Comparison of ENCODE assay signal across 8 cellular contexts in the genomic region with DNA sequence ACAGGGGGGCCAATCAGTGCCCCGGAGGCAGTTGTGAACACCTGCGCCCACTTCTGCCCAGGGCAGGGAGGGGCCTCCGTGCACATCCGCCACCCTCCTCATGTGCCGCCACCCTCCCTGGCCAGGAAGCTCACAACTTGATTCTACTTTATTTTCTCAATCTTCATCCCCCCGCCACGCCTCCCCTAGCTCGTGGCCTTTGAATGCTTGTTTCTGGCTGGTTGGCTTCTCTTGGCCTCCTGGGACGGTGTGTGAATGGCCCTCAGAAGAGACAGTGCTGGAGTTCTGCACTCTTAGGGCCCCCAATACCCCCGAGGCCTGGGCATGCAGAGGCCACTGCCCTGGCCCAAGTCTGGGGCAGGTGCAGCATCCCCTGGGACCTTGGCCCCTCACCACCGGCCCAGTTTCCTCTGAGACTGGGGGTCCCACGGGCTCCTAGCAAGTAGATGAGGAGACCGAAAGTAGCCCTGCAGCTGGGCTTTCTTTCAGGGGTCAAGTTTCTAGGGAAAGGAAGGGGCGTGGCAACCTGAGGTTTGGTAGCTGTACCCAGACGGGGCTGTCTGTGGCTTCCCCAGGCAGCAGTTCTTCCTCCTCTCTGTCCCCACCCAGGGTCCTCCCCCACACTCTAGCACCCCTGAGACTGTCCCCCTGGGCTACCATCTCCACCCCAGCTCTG. TPM values are rescaled to one million over a fixed set of nuclear protein-coding genes. Genes with fewer than 3 reads are reported as not detected.
DNase-seq lines count a peak whose midpoint lies in the region; ATAC-seq and TF ChIP-seq lines count a peak whose summit lies in the region.

No MANE protein-coding gene starts in this region.

- TF ChIP-seq CTCF in AG09309 (IDR thresholded peaks at IDR 0.05; ENCODE audit: control insufficient read depth, insufficient read depth, low read depth, low read length, missing control alignments) (no peak), left ventricle myocardium inferior (IDR thresholded peaks at IDR 0.05; ENCODE audit: borderline replicate concordance) (no peak)

- H3K4me1 ChIP-seq in left ventricle myocardium inferior, result peaks cover 37% of the 10 kb centered on the region

- H3K27ac Mint-ChIP-seq in stimulated activated naive CD8-positive, alpha-beta T cell treated with anti-CD3 and anti-CD28 coated beads, Interleukin-15, amount 100 ng/mL, for 72 hours, result peak overlapping the region in 1 of 2 donors; percentile 61

- intact Hi-C loops in left ventricle myocardium inferior (cut with micrococcal nuclease), result no loop called here

- H3K9me3 ChIP-seq in left ventricle myocardium inferior (replicated peaks), result no peaks in the 10 kb centered on the region

- peak overlapping the region; percentile 96 to 98 for H3K4me3 Mint-ChIP-seq in stimulated activated naive CD8-positive, alpha-beta T cell treated with anti-CD3 and anti-CD28 coated beads, Interleukin-15, amount 100 ng/mL, for 72 hours

- H3K27me3 ChIP-seq in left ventricle myocardium inferior (ENCODE audit: low read depth), result no peaks in the 10 kb centered on the region

- H3K4me3 ChIP-seq in AG09309 (ENCODE audit: control insufficient read depth, low read depth, low read length) (peak overlapping the region; percentile 89), left ventricle myocardium inferior (peak overlapping the region; percentile 90)

- H3K9me3 Mint-ChIP-seq in stimulated activated naive CD8-positive, alpha-beta T cell treated with anti-CD3 and anti-CD28 coated beads, Interleukin-15, amount 100 ng/mL, for 72 hours, result no peaks in the 10 kb centered on the region

- peak overlapping the region; percentile 85 for H3K27ac ChIP-seq in left ventricle myocardium inferior (replicated peaks)

- H3K27me3 Mint-ChIP-seq in stimulated activated naive CD8-positive, alpha-beta T cell treated with anti-CD3 and anti-CD28 coated beads, Interleukin-15, amount 100 ng/mL, for 72 hours, result peaks cover 16% of the 10 kb centered on the region

- H3K4me1 Mint-ChIP-seq in stimulated activated naive CD8-positive, alpha-beta T cell treated with anti-CD3 and anti-CD28 coated beads, Interleukin-15, amount 100 ng/mL, for 72 hours, result peaks cover 76% of the 10 kb centered on the region

- H3K36me3 ChIP-seq in left ventricle myocardium inferior, result peaks cover 7% of the 10 kb centered on the region

- DNase-seq in AG09309 (ENCODE audit: low read depth) (no peak), left ventricle myocardium inferior (no peak), cerebellum (ENCODE audit: low spot score) (no peak), NCI-H2107 treated with DMSO at 0.1 percent for 48 hours (lab: John Stamatoyannopoulos, UW; ENCODE audit: unreplicated experiment) (no peak)
- peak; percentile 56 to 65 for DNase-seq in activated CD4-positive, alpha-beta T cell treated with anti-CD3 and anti-CD28 coated beads, Interleukin-2, amount 50 U/mL, for 48 hours
- DNase-seq in stimulated activated naive CD8-positive, alpha-beta T cell treated with anti-CD3 and anti-CD28 coated beads, Interleukin-15, amount 100 ng/mL, for 72 hours, result peak in 1 of 2 donors; percentile 73

- ATAC-seq in HG03175 (IDR thresholded peaks at IDR 0.05; ENCODE audit: unreplicated experiment), result peak; percentile 32
- peak; percentile 69 for ATAC-seq in stimulated activated naive CD8-positive, alpha-beta T cell treated with anti-CD3 and anti-CD28 coated beads, Interleukin-15, amount 100 ng/mL, for 72 hours
- no peak for ATAC-seq in GM21381 (IDR thresholded peaks at IDR 0.05; ENCODE audit: unreplicated experiment)

RNA-seq across cellular contexts. Expression of a gene that starts 1.3 kb away (rescaled TPM):
- 6.1 TPM for total RNA-seq in left ventricle myocardium inferior
- 8.4 TPM for total RNA-seq in cerebellum

RNA-seq across cellular contexts. Expression of a gene that starts 1.9 kb away (rescaled TPM):
- 0.52 TPM for total RNA-seq in left ventricle myocardium inferior
- total RNA-seq in cerebellum, result 9.5 TPM

RNA-seq across cellular contexts. Expression of a gene that starts 6.2 kb away (rescaled TPM):
- not detected for total RNA-seq in left ventricle myocardium inferior
- total RNA-seq in cerebellum, result 0.36 TPM

RNA-seq across cellular contexts. Expression of a gene that starts 15.0 kb away (rescaled TPM):
- total RNA-seq in left ventricle myocardium inferior (38.9 TPM), cerebellum (26.5 TPM)

RNA-seq across cellular contexts. Expression of a gene that starts 28.6 kb away (rescaled TPM):
- 30.5 TPM for total RNA-seq in left ventricle myocardium inferior
- 1.6 TPM for total RNA-seq in cerebellum

Comparison
In these comparisons a context has a peak if more than half of its experiments do, and no peak if none do; other contexts are left out.
1. DNase-seq: peak in activated CD4-positive, alpha-beta T cell treated with anti-CD3 and anti-CD28 coated beads, Interleukin-2, amount 50 U/mL, for 48 hours (2 of 2); none in AG09309 (single experiment), left ventricle myocardium inferior (single experiment), cerebellum (single experiment) and NCI-H2107 treated with DMSO at 0.1 percent for 48 hours (single experiment).